In genomic region chr10:116673866-116674265, GRCh38 we compare ENCODE assay signal across 1 cellular context.
TF ChIP-seq lines count a peak whose summit lies in the region.

No MANE protein-coding gene starts in this region.

TF ChIP-seq in HCT116, 20 proteins besides CTCF, POLR2A, EP300 and RAD21 (continued from another document):
- TF ChIP-seq ZBTB33 (IDR thresholded peaks at IDR 0.05; ENCODE audit: extremely low read depth, insufficient replicate concordance, low read length) (no peak), EGR1 (IDR thresholded peaks at IDR 0.05; ENCODE audit: low read depth) (no peak)
